ENCODE assay signal across 21 cellular contexts in genomic region chr9:135777623-135778177, GRCh38.
DNase-seq lines count a peak whose midpoint lies in the region; ATAC-seq, FAIRE-seq and TF ChIP-seq lines count a peak whose summit lies in the region.
"Had no signal": no experiment of that assay in that cellular context is flagged by ENCODE, and none has a peak within 500 bp of the region (broad histone marks: within the 10 kb centered on the region; RNA-seq: fewer than 3 reads in every experiment).

No MANE protein-coding gene starts in this region.

- H2AK5ac ChIP-seq in H1 (ENCODE audit: low read depth, low read length): no peak overlapping the region

- peaks cover 6% of the 10 kb centered on the region; the same call in 1 of the 2 replicates for H3K23me2 ChIP-seq in H1 (ENCODE audit: low read depth, low read length)

- no peak for DNase-seq in activated naive CD4-positive, alpha-beta T cell treated with anti-CD3 and anti-CD28 coated beads, Interleukin-2, amount 50 U/mL, for 16 hours
- no peak for DNase-seq in H1 (ENCODE audit: low read depth in 1 of 2, low spot score in 2 of 2)
- DNase-seq in activated naive CD8-positive, alpha-beta T cell treated with anti-CD3 and anti-CD28 coated beads, Interleukin-2, amount 50 U/mL, for 24 hours: no peak
- DNase-seq in activated CD8-positive, alpha-beta memory T cell treated with anti-CD3 and anti-CD28 coated beads, Interleukin-2, amount 50 U/mL, for 48 hours: no peak
- DNase-seq: AML-193; Caco-2; Calu3; CD4-positive, alpha-beta T cell; CD8-positive, alpha-beta T cell; DMS79 treated with DMSO at 0.1 percent for 48 hours; GF-D8 had no signal

- H3K9me3 ChIP-seq in H1 (ENCODE audit: insufficient read depth in 2 of 2, low read depth in 1 of 2, low read length in 1 of 2): no peaks in the 10 kb centered on the region
- H3K9me3 ChIP-seq: A549; BLaER1 treated with 17β-estradiol and CSF1 and Interleukin-3, amounts not matched to agents 10 nM and 100 nM; Caco-2 had no signal

- TF ChIP-seq POLR2A in H1 (IDR thresholded peaks at IDR 0.05; ENCODE audit: control extremely low read depth in 1 of 2, low read depth in 2 of 2, low read length in 2 of 2): no peak

- H3K36me3 Mint-ChIP-seq in activated naive CD4-positive, alpha-beta T cell treated with anti-CD3 and anti-CD28 coated beads, Interleukin-2, amount 50 U/mL, for 24 hours: no peaks in the 10 kb centered on the region
- H3K36me3 Mint-ChIP-seq in activated naive CD8-positive, alpha-beta T cell treated with anti-CD3 and anti-CD28 coated beads, Interleukin-2, amount 50 U/mL, for 24 hours (ENCODE audit: low read depth): no peaks in the 10 kb centered on the region
- H3K36me3 Mint-ChIP-seq: CD8-positive, alpha-beta T cell had no signal

- H3K4me1 Mint-ChIP-seq in activated naive CD4-positive, alpha-beta T cell treated with anti-CD3 and anti-CD28 coated beads, Interleukin-2, amount 50 U/mL, for 24 hours: no peaks in the 10 kb centered on the region
- H3K4me1 Mint-ChIP-seq in activated naive CD8-positive, alpha-beta T cell treated with anti-CD3 and anti-CD28 coated beads, Interleukin-2, amount 50 U/mL, for 24 hours: no peaks in the 10 kb centered on the region
- H3K4me1 Mint-ChIP-seq: B cell had no signal

- H2BK20ac ChIP-seq in H1 (ENCODE audit: low read length): no peak overlapping the region

- H3K9me3 Mint-ChIP-seq in activated naive CD4-positive, alpha-beta T cell treated with anti-CD3 and anti-CD28 coated beads, Interleukin-2, amount 50 U/mL, for 24 hours: no peaks in the 10 kb centered on the region
- no peaks in the 10 kb centered on the region for H3K9me3 Mint-ChIP-seq in activated naive CD8-positive, alpha-beta T cell treated with anti-CD3 and anti-CD28 coated beads, Interleukin-2, amount 50 U/mL, for 24 hours
- H3K9me3 Mint-ChIP-seq: CD4-positive, alpha-beta T cell; CD8-positive, alpha-beta T cell had no signal

- H3K79me1 ChIP-seq in H1 (ENCODE audit: low read depth, low read length): no peaks in the 10 kb centered on the region

- no peak overlapping the region for H2BK5ac ChIP-seq in H1 (ENCODE audit: low read depth, low read length)

- no peak overlapping the region for H4K91ac ChIP-seq in H1 (replicated peaks; ENCODE audit: insufficient read length, low read length)

- H3K4me3 ChIP-seq in H1 (ENCODE audit: extremely low read depth in 1 of 4, insufficient read depth in 2 of 4, low read depth in 3 of 4, low read length in 4 of 4): no peak overlapping the region
- H3K4me3 ChIP-seq: A549; BLaER1 treated with 17β-estradiol and CSF1 and Interleukin-3, amounts not matched to agents 10 nM and 100 nM had no signal

- H3K4me1 ChIP-seq in H1 (replicated peaks in 1 of 4; ENCODE audit: control insufficient read depth in 3 of 4, insufficient read depth in 4 of 4, low read length in 3 of 4): no peaks in the 10 kb centered on the region; a peak in 1 of 7 replicates
- H3K4me1 ChIP-seq: A549; BLaER1 treated with 17β-estradiol and CSF1 and Interleukin-3, amounts not matched to agents 10 nM and 100 nM; Caco-2 had no signal

- no peaks in the 10 kb centered on the region for H3K27me3 Mint-ChIP-seq in activated naive CD4-positive, alpha-beta T cell treated with anti-CD3 and anti-CD28 coated beads, Interleukin-2, amount 50 U/mL, for 24 hours
- H3K27me3 Mint-ChIP-seq in activated naive CD8-positive, alpha-beta T cell treated with anti-CD3 and anti-CD28 coated beads, Interleukin-2, amount 50 U/mL, for 24 hours: peaks cover 2% of the 10 kb centered on the region
- H3K27me3 Mint-ChIP-seq: B cell; CD4-positive, alpha-beta T cell had no signal

- H4K8ac ChIP-seq in H1 (ENCODE audit: extremely low read depth, insufficient read depth, low read length): peak overlapping the region; percentile 86; the same call in 1 of the 2 replicates

- no peak overlapping the region for H3K4me3 Mint-ChIP-seq in activated naive CD4-positive, alpha-beta T cell treated with anti-CD3 and anti-CD28 coated beads, Interleukin-2, amount 50 U/mL, for 24 hours
- no peak overlapping the region for H3K4me3 Mint-ChIP-seq in activated naive CD8-positive, alpha-beta T cell treated with anti-CD3 and anti-CD28 coated beads, Interleukin-2, amount 50 U/mL, for 24 hours
- H3K4me3 Mint-ChIP-seq: B cell; CD4-positive, alpha-beta T cell; CD8-positive, alpha-beta T cell had no signal

- H2BK12ac ChIP-seq in H1 (ENCODE audit: low read depth, low read length): no peak overlapping the region

- TF ChIP-seq CTCF in H1 (IDR thresholded peaks at IDR 0.05; ENCODE audit: control extremely low read depth in 1 of 3, insufficient read depth in 1 of 3, low read depth in 1 of 3, low read length in 3 of 3): no peak

- no peak overlapping the region for H3K23ac ChIP-seq in H1 (ENCODE audit: insufficient read length)

- CTCF ChIA-PET in H1 (lab: Charles Lee; ENCODE audit: partially characterized antibody): interaction anchor here (0.6 to 2.3 kb wide), 8 partner anchors 11 to 894 kb away, joined by 3 to 13 read pairs (median 4); partner anchors contain the start of gene DNLZ

- H3K79me2 ChIP-seq in H1 (ENCODE audit: control insufficient read depth in 1 of 2, insufficient read depth in 2 of 2, low read length in 2 of 2): no peaks in the 10 kb centered on the region

- H3K9ac ChIP-seq in H1 (replicated peaks in 1 of 4; ENCODE audit: extremely low read depth in 1 of 4, low read depth in 3 of 4, low read length in 3 of 4): no peak overlapping the region
- H3K9ac ChIP-seq: BLaER1 treated with 17β-estradiol and CSF1 and Interleukin-3, amounts not matched to agents 10 nM and 100 nM had no signal

- H3K14ac ChIP-seq in H1 (ENCODE audit: insufficient read length): no peak overlapping the region

- no peak for ATAC-seq in activated naive CD8-positive, alpha-beta T cell treated with anti-CD3 and anti-CD28 coated beads, Interleukin-2, amount 50 U/mL, for 24 hours
- ATAC-seq: A549; CD8-positive, alpha-beta T cell had no signal

- peak overlapping the region; percentile 30 for H3K27ac Mint-ChIP-seq in activated naive CD4-positive, alpha-beta T cell treated with anti-CD3 and anti-CD28 coated beads, Interleukin-2, amount 50 U/mL, for 24 hours
- no peak overlapping the region for H3K27ac Mint-ChIP-seq in activated naive CD8-positive, alpha-beta T cell treated with anti-CD3 and anti-CD28 coated beads, Interleukin-2, amount 50 U/mL, for 24 hours
- H3K27ac Mint-ChIP-seq: B cell; CD4-positive, alpha-beta T cell; CD8-positive, alpha-beta T cell had no signal

- no peaks in the 10 kb centered on the region; a peak in 1 of 8 replicates for H3K36me3 ChIP-seq in H1 (ENCODE audit: control insufficient read depth in 2 of 4, insufficient read depth in 4 of 4, low read length in 3 of 4)
- H3K36me3 ChIP-seq: BLaER1 treated with 17β-estradiol and CSF1 and Interleukin-3, amounts not matched to agents 10 nM and 100 nM had no signal

- no peak for TF ChIP-seq RAD21 in H1 (IDR thresholded peaks at IDR 0.05 in 1 of 2, conservative IDR thresholded peaks at IDR 0.05 in 1 of 2; ENCODE audit: low read depth in 2 of 2, low read length in 2 of 2)

- TF ChIP-seq EP300 in H1 (IDR thresholded peaks at IDR 0.05; ENCODE audit: borderline replicate concordance in 1 of 2, low read depth in 2 of 2, low read length in 2 of 2): no peak

- H2BK15ac ChIP-seq in H1 (ENCODE audit: low read length): no peak overlapping the region

- no peak overlapping the region for H3K4ac ChIP-seq in H1 (replicated peaks; ENCODE audit: insufficient read length, low read depth, low read length)

- H2BK120ac ChIP-seq in H1 (replicated peaks; ENCODE audit: low read depth, low read length): no peak overlapping the region

- no peak overlapping the region for H4K5ac ChIP-seq in H1 (ENCODE audit: insufficient read length, low read depth, low read length)

- H4K20me1 ChIP-seq in H1 (replicated peaks in 1 of 2; ENCODE audit: control insufficient read depth in 1 of 2, insufficient read depth in 2 of 2, low read length in 2 of 2): peaks cover 0 to 7% of the 10 kb centered on the region in 2 experiments

- no peak overlapping the region for H3K4me2 ChIP-seq in H1 (ENCODE audit: insufficient read depth in 1 of 2, low read depth in 2 of 2, low read length in 2 of 2)
- H3K4me2 ChIP-seq: A549; BLaER1 treated with 17β-estradiol and CSF1 and Interleukin-3, amounts not matched to agents 10 nM and 100 nM had no signal

- no peak overlapping the region for H3K18ac ChIP-seq in H1 (ENCODE audit: extremely low read depth, low read length)

- H2AFZ ChIP-seq in H1 (ENCODE audit: low read length): no peak overlapping the region

- H3K56ac ChIP-seq in H1 (replicated peaks; ENCODE audit: insufficient read length, low read depth, low read length): no peak overlapping the region

- no peak for FAIRE-seq in H1 (lab: Jason Lieb, UNC)
- FAIRE-seq: A549, D721Med, G401.6, GM12891, GM19239 had no signal

- H3K27me3 ChIP-seq in H1 (replicated peaks in 1 of 4; ENCODE audit: control insufficient read depth in 3 of 4, extremely low read depth in 1 of 4, insufficient read depth in 3 of 4, low read length in 3 of 4): no peaks in the 10 kb centered on the region
- H3K27me3 ChIP-seq: BLaER1 treated with 17β-estradiol and CSF1 and Interleukin-3, amounts not matched to agents 10 nM and 100 nM had no signal

- H3K27ac ChIP-seq in H1 (ENCODE audit: low read depth, low read length): no peak overlapping the region
- H3K27ac ChIP-seq: 22Rv1; A549; BLaER1 treated with 17β-estradiol and CSF1 and Interleukin-3, amounts not matched to agents 10 nM and 100 nM; C4-2B had no signal

- POLR2A ChIA-PET in H1 (lab: Charles Lee; ENCODE audit: partially characterized antibody): no interaction called here

TF ChIP-seq in H1, 55 proteins besides CTCF, POLR2A, EP300 and RAD21:
- no peak for TF ChIP-seq JUN (IDR thresholded peaks at IDR 0.05; ENCODE audit: low read depth, low read length)
- no peak for TF ChIP-seq CHD2 (IDR thresholded peaks at IDR 0.05; ENCODE audit: low read length)
- no peak for TF ChIP-seq POU5F1 (IDR thresholded peaks at IDR 0.05; ENCODE audit: low read depth, low read length)
- TF ChIP-seq CTBP2 (IDR thresholded peaks at IDR 0.05; ENCODE audit: borderline replicate concordance, insufficient read depth, insufficient read length, low read length): no peak
- no peak for TF ChIP-seq PHF8 (conservative IDR thresholded peaks at IDR 0.05; ENCODE audit: low read depth, low read length)
- TF ChIP-seq MAFK (IDR thresholded peaks at IDR 0.05; ENCODE audit: low read depth, low read length): no peak
- no peak for TF ChIP-seq TEAD4 (IDR thresholded peaks at IDR 0.05; ENCODE audit: low read depth, low read length)
- no peak for TF ChIP-seq KDM4A (IDR thresholded peaks at IDR 0.05; ENCODE audit: low read depth, low read length, severe bottlenecking)
- no peak for TF ChIP-seq HDAC6 (IDR thresholded peaks at IDR 0.05; ENCODE audit: low read depth, low read length)
- no peak for TF ChIP-seq FOSL1 (IDR thresholded peaks at IDR 0.05; ENCODE audit: insufficient read depth, low read depth, low read length)
